3 cellular contexts compared by ENCODE assay signal in genomic region chr4:57726154-57726553, GRCh38.
"Had no signal": no experiment of that assay in that cellular context is flagged by ENCODE, and none has a peak within 500 bp of the region (broad histone marks: within the 10 kb centered on the region; RNA-seq: fewer than 3 reads in every experiment).

No MANE protein-coding gene starts in this region.

- DNase-seq: GDM1, GF-D8 had no signal

- H3K4me3 ChIP-seq: GM12878 had no signal

- ATAC-seq: GM12878 had no signal
